In the genomic region with DNA sequence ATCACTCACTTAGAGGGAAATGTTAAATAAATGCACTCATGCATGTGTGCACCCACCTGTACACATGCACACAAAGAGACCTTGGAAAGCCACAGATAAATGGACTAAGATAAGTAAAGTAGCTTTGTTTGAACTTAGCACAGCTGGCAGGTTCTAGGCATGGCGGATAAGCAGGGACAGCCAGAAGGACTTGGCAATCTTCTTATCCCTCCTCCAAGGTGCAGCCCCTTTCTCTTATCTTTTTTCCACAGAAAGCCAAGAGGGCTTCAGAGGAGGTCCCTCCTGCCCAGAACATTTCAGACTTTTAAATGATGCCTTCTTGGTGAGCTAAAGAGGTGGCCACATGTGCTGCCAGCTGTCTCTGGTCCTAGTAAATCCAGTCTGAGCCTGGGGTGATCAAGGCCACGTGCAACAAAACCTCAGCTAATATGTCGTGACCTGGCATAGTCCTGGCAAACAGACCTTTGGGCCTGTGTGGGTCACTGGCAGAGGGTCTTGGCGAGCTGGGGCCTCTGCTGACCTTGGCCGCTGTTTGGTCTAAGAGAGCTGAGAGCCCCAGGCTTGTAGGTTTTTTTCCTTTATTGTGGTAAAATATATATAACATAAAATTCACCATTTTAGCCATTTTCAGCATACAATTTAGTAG, we compare ENCODE assay signal across 26 cellular contexts.
"Had no signal": no experiment of that assay in that cellular context is flagged by ENCODE, and none has a peak within 500 bp of the region (broad histone marks: within the 10 kb centered on the region; RNA-seq: fewer than 3 reads in every experiment).

No MANE protein-coding gene starts in this region.

- H3K27ac Mint-ChIP-seq: memory B cell; natural killer cell treated with Interleukin-12 subunit alpha and Interleukin-12 subunit beta and Interleukin-15 and Interleukin-18, amount 100 ng/mL, for 72 hours; stimulated activated naive B cell treated with anti-CD40 and anti-IgM and Interleukin-4, amounts not matched to agents 10 μg/mL and 1 μg/mL and 100 μg/mL, for 72 hours; stimulated activated naive CD8-positive, alpha-beta T cell treated with anti-CD3 and anti-CD28 coated beads, Interleukin-15, amount 100 ng/mL, for 72 hours had no signal

- H3K4me1 ChIP-seq: gastrocnemius medialis, lower lobe of right lung, parathyroid adenoma, prostate gland, sigmoid colon, testis, tibial nerve, upper lobe of right lung, vagina had no signal

- ATAC-seq: esophagus mucosa; gastrocnemius medialis; heart right ventricle; lower lobe of right lung; natural killer cell treated with Interleukin-12 subunit alpha and Interleukin-12 subunit beta and Interleukin-15 and Interleukin-18, amount 100 ng/mL, for 72 hours; stimulated activated naive B cell treated with anti-CD40 and anti-IgM and Interleukin-4, amounts not matched to agents 10 μg/mL and 1 μg/mL and 100 μg/mL, for 72 hours; stimulated activated naive CD8-positive, alpha-beta T cell treated with anti-CD3 and anti-CD28 coated beads, Interleukin-15, amount 100 ng/mL, for 72 hours; upper lobe of right lung had no signal

- DNase-seq: cortex of kidney; dorsolateral prefrontal cortex; effector CD8-positive, alpha-beta T cell; gastrocnemius medialis; heart right ventricle; hypothalamus; kidney glomerular epithelial cell; lower lobe of right lung; midbrain; occipital lobe; sigmoid colon; stimulated activated CD4-positive, alpha-beta T cell treated with anti-CD3 and anti-CD28 coated beads, Interleukin-2, amount 100 ng/mL, for 24 hours; stimulated activated CD4-positive, alpha-beta T cell treated with anti-CD3 and anti-CD28 coated beads, Interleukin-4, amount 100 ng/mL, for 4 hours; stimulated activated naive B cell treated with anti-CD40 and anti-IgM and Interleukin-4, amounts not matched to agents 10 μg/mL and 1 μg/mL and 100 μg/mL, for 72 hours; stimulated activated naive CD8-positive, alpha-beta T cell treated with anti-CD3 and anti-CD28 coated beads, Interleukin-15, amount 100 ng/mL, for 72 hours; testis; upper lobe of right lung had no signal

- H3K27ac ChIP-seq: dorsolateral prefrontal cortex, gastrocnemius medialis, heart right ventricle, lower lobe of right lung, parathyroid adenoma, prostate gland, sigmoid colon, skin epidermis, testis, tibial nerve, upper lobe of right lung, vagina had no signal

- H3K4me3 ChIP-seq: dorsolateral prefrontal cortex, gastrocnemius medialis, heart right ventricle, lower lobe of right lung, prostate gland, sigmoid colon, skin epidermis, testis, tibial nerve, upper lobe of right lung, vagina had no signal

- H3K9me3 ChIP-seq: gastrocnemius medialis, heart right ventricle, lower lobe of right lung, prostate gland, sigmoid colon, testis, tibial nerve, upper lobe of right lung, vagina had no signal

- H3K36me3 ChIP-seq: gastrocnemius medialis, heart right ventricle, lower lobe of right lung, prostate gland, sigmoid colon, tibial nerve, upper lobe of right lung, vagina had no signal

- H3K9me3 Mint-ChIP-seq: memory B cell; natural killer cell treated with Interleukin-12 subunit alpha and Interleukin-12 subunit beta and Interleukin-15 and Interleukin-18, amount 100 ng/mL, for 72 hours; stimulated activated naive B cell treated with anti-CD40 and anti-IgM and Interleukin-4, amounts not matched to agents 10 μg/mL and 1 μg/mL and 100 μg/mL, for 72 hours; stimulated activated naive CD8-positive, alpha-beta T cell treated with anti-CD3 and anti-CD28 coated beads, Interleukin-15, amount 100 ng/mL, for 72 hours had no signal

- H3K36me3 Mint-ChIP-seq: memory B cell; natural killer cell treated with Interleukin-12 subunit alpha and Interleukin-12 subunit beta and Interleukin-15 and Interleukin-18, amount 100 ng/mL, for 72 hours; stimulated activated naive B cell treated with anti-CD40 and anti-IgM and Interleukin-4, amounts not matched to agents 10 μg/mL and 1 μg/mL and 100 μg/mL, for 72 hours had no signal

- H3K27me3 ChIP-seq: gastrocnemius medialis, sigmoid colon, testis, tibial nerve, upper lobe of right lung, vagina had no signal

- FAIRE-seq: islet of Langerhans had no signal

- H3K4me1 Mint-ChIP-seq: stimulated activated naive CD8-positive, alpha-beta T cell treated with anti-CD3 and anti-CD28 coated beads, Interleukin-15, amount 100 ng/mL, for 72 hours had no signal

- H3K4me3 Mint-ChIP-seq: memory B cell; natural killer cell treated with Interleukin-12 subunit alpha and Interleukin-12 subunit beta and Interleukin-15 and Interleukin-18, amount 100 ng/mL, for 72 hours; stimulated activated naive B cell treated with anti-CD40 and anti-IgM and Interleukin-4, amounts not matched to agents 10 μg/mL and 1 μg/mL and 100 μg/mL, for 72 hours; stimulated activated naive CD8-positive, alpha-beta T cell treated with anti-CD3 and anti-CD28 coated beads, Interleukin-15, amount 100 ng/mL, for 72 hours had no signal
